In genomic region chr16:56520251-56520577, GRCh38 we compare ENCODE assay signal across 1 cellular context.
TF ChIP-seq lines count a peak whose summit lies in the region.

No MANE protein-coding gene starts in this region.

TF ChIP-seq in K562, 482 proteins besides CTCF, POLR2A, EP300 and RAD21 (continued from another document):
- TF ChIP-seq ZBTB1 (CRISPR knock-in tag; IDR thresholded peaks at IDR 0.05; ENCODE audit: borderline replicate concordance, low read depth) (peak; percentile 73), TFAP4 (CRISPR knock-in tag; IDR thresholded peaks at IDR 0.05; ENCODE audit: borderline replicate concordance) (no peak), NFATC3 (IDR thresholded peaks at IDR 0.05) (no peak), E2F5 (CRISPR knock-in tag; IDR thresholded peaks at IDR 0.05) (no peak), TBP (optimal IDR thresholded peaks at IDR 0.05; ENCODE audit: low read depth, low read length) (peak; percentile 3), MTA2 (IDR thresholded peaks at IDR 0.05; ENCODE audit: low read depth) (no peak), MCM3 (IDR thresholded peaks at IDR 0.05) (no peak), ZNF174 (CRISPR knock-in tag; IDR thresholded peaks at IDR 0.05) (no peak), JUN (IDR thresholded peaks at IDR 0.05; ENCODE audit: borderline replicate concordance, low read depth, low read length) (no peak), JUN (CRISPR knock-in tag; IDR thresholded peaks at IDR 0.05; ENCODE audit: borderline replicate concordance) (no peak), ZNF41 (CRISPR knock-in tag; conservative IDR thresholded peaks at IDR 0.05) (no peak), REST (CRISPR knock-in tag; IDR thresholded peaks at IDR 0.05; ENCODE audit: low read depth) (no peak), CBFB (CRISPR knock-in tag; IDR thresholded peaks at IDR 0.05) (0 out of 2 replicates have a peak, but pooled peaks have one; percentile 3), SRF (CRISPR knock-in tag; IDR thresholded peaks at IDR 0.05) (no peak), ZSCAN29 (IDR thresholded peaks at IDR 0.05) (no peak), ZC3H8 (IDR thresholded peaks at IDR 0.05) (no peak), NCOA1 (IDR thresholded peaks at IDR 0.05; ENCODE audit: low read depth) (no peak), ZNF707 (CRISPR knock-in tag; conservative IDR thresholded peaks at IDR 0.05) (no peak), ZBED1 (IDR thresholded peaks at IDR 0.05) (no peak), PURB (CRISPR knock-in tag; IDR thresholded peaks at IDR 0.05; ENCODE audit: low read depth) (no peak), PATZ1 (CRISPR knock-in tag; IDR thresholded peaks at IDR 0.05; ENCODE audit: borderline replicate concordance) (no peak), FOXJ2 (tag; IDR thresholded peaks at IDR 0.05) (no peak), L3MBTL2 (IDR thresholded peaks at IDR 0.05) (0 out of 2 replicates have a peak, but pooled peaks have one; percentile 17), MXI1 (IDR thresholded peaks at IDR 0.05; ENCODE audit: low read depth, low read length) (no peak), NR3C1 (CRISPR knock-in tag; IDR thresholded peaks at IDR 0.05) (no peak), PCBP1 (IDR thresholded peaks at IDR 0.05; ENCODE audit: low read depth, low read length, poor library complexity, severe bottlenecking) (no peak), NR2F6 (CRISPR knock-in tag; IDR thresholded peaks at IDR 0.05) (no peak), E2F3 (CRISPR knock-in tag; IDR thresholded peaks at IDR 0.05) (no peak)
- TF ChIP-seq, protein P1, sequence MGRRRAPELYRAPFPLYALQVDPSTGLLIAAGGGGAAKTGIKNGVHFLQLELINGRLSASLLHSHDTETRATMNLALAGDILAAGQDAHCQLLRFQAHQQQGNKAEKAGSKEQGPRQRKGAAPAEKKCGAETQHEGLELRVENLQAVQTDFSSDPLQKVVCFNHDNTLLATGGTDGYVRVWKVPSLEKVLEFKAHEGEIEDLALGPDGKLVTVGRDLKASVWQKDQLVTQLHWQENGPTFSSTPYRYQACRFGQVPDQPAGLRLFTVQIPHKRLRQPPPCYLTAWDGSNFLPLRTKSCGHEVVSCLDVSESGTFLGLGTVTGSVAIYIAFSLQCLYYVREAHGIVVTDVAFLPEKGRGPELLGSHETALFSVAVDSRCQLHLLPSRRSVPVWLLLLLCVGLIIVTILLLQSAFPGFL (CRISPR knock-in tag; IDR thresholded peaks at IDR 0.05), result no peak
- TF ChIP-seq, protein P2, sequence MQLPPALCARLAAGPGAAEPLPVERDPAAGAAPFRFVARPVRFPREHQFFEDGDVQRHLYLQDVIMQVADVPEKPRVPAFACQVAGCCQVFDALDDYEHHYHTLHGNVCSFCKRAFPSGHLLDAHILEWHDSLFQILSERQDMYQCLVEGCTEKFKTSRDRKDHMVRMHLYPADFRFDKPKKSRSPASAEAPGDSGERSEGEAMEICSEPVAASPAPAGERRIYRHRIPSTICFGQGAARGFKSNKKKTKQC (CRISPR knock-in tag; IDR thresholded peaks at IDR 0.05), result no peak
